Comparison of ENCODE assay signal across 1 cellular context in genomic region chr11:85854557-85855340, GRCh38.
TF ChIP-seq lines count a peak whose summit lies in the region.

No MANE protein-coding gene starts in this region.

TF ChIP-seq in K562, 482 proteins besides CTCF, POLR2A, EP300 and RAD21 (continued from another document and continues in another):
- TF ChIP-seq, protein P1, sequence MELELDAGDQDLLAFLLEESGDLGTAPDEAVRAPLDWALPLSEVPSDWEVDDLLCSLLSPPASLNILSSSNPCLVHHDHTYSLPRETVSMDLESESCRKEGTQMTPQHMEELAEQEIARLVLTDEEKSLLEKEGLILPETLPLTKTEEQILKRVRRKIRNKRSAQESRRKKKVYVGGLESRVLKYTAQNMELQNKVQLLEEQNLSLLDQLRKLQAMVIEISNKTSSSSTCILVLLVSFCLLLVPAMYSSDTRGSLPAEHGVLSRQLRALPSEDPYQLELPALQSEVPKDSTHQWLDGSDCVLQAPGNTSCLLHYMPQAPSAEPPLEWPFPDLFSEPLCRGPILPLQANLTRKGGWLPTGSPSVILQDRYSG (tag; conservative IDR thresholded peaks at IDR 0.05; ENCODE audit: low read depth), result no peak
- TF ChIP-seq ZNF280A (IDR thresholded peaks at IDR 0.05; ENCODE audit: low read depth, partially characterized antibody) (no peak), HMGN3 (IDR thresholded peaks at IDR 0.05; ENCODE audit: borderline replicate concordance, extremely low read depth, insufficient read length, low read depth, low read length) (no peak), HDAC1 (IDR thresholded peaks at IDR 0.05) (peak in 1 of 2 experiments; percentile 77; a peak in 2 of 4 replicates), ZBED1 (IDR thresholded peaks at IDR 0.05) (peak; percentile 55; the same call in 1 of the 2 replicates), PHF21A (IDR thresholded peaks at IDR 0.05; ENCODE audit: borderline replicate concordance, low read depth) (no peak), RFX7 (CRISPR knock-in tag; IDR thresholded peaks at IDR 0.05) (no peak), BACH1 (tag; IDR thresholded peaks at IDR 0.05) (no peak), NCOA1 (IDR thresholded peaks at IDR 0.05; ENCODE audit: low read depth) (no peak), RNF2 (IDR thresholded peaks at IDR 0.05) (peak; percentile 80), ETV6 (IDR thresholded peaks at IDR 0.05; ENCODE audit: borderline replicate concordance in 1 of 2, low read depth in 2 of 2, low read length in 1 of 2) (no peak), ETV6 (CRISPR knock-in tag; IDR thresholded peaks at IDR 0.05; ENCODE audit: borderline replicate concordance) (no peak), TRIM28 (IDR thresholded peaks at IDR 0.05) (peak; percentile 63; the same call in 1 of the 2 replicates), ZNF431 (CRISPR knock-in tag; IDR thresholded peaks at IDR 0.05) (peak; percentile 45; the same call in 1 of the 2 replicates), SAP30 (IDR thresholded peaks at IDR 0.05; ENCODE audit: borderline replicate concordance, insufficient read depth, low read depth, low read length, poor library complexity, severe bottlenecking) (peak; percentile 56), POLR3G (IDR thresholded peaks at IDR 0.05; ENCODE audit: extremely low read depth, insufficient read length, insufficient replicate concordance) (no peak), NR1H2 (CRISPR knock-in tag; IDR thresholded peaks at IDR 0.05) (peak; percentile 80; the same call in 1 of the 2 replicates), HMBOX1 (IDR thresholded peaks at IDR 0.05) (no peak), DNMT1 (IDR thresholded peaks at IDR 0.05) (no peak), KDM4B (IDR thresholded peaks at IDR 0.05; ENCODE audit: borderline replicate concordance in 2 of 2, low read depth in 1 of 2) (peak in 1 of 2 experiments; percentile 26; a peak in 1 of 4 replicates), TCF3 (CRISPR knock-in tag; IDR thresholded peaks at IDR 0.05) (peak; percentile 27; the same call in 1 of the 2 replicates), FOXA3 (CRISPR knock-in tag; conservative IDR thresholded peaks at IDR 0.05 in 1 of 2, IDR thresholded peaks at IDR 0.05 in 1 of 2) (peak in 1 of 2 experiments; percentile 48; a peak in 1 of 4 replicates), TAF7 (tag; IDR thresholded peaks at IDR 0.05) (no peak), RBM25 (IDR thresholded peaks at IDR 0.05; ENCODE audit: low read depth, low read length, severe bottlenecking) (peak; percentile 44), GTF3C2 (IDR thresholded peaks at IDR 0.05; ENCODE audit: borderline replicate concordance, extremely low read depth, insufficient read length) (no peak), KHSRP (IDR thresholded peaks at IDR 0.05) (no peak), ZNF589 (CRISPR knock-in tag; IDR thresholded peaks at IDR 0.05; ENCODE audit: low read depth) (0 out of 2 replicates have a peak, but pooled peaks have one; percentile 21), ZNF408 (CRISPR knock-in tag; IDR thresholded peaks at IDR 0.05; ENCODE audit: low read depth) (no peak), ZFPM2 (CRISPR knock-in tag; IDR thresholded peaks at IDR 0.05) (no peak), ZBTB7A (IDR thresholded peaks at IDR 0.05; ENCODE audit: borderline replicate concordance, control insufficient read depth, low read depth, low read length) (peak; percentile 27; the same call in 1 of the 2 replicates), PRPF4 (IDR thresholded peaks at IDR 0.05; ENCODE audit: insufficient read depth, low read depth, low read length, poor library complexity, severe bottlenecking) (no peak), RFX5 (IDR thresholded peaks at IDR 0.05; ENCODE audit: low read depth, low read length) (no peak), CBX8 (IDR thresholded peaks at IDR 0.05; ENCODE audit: borderline replicate concordance, extremely low read depth, low read depth, low read length, poor library complexity, severe bottlenecking) (no peak), DACH1 (IDR thresholded peaks at IDR 0.05; ENCODE audit: partially characterized antibody) (peak; percentile 88), ZNF76 (CRISPR knock-in tag; IDR thresholded peaks at IDR 0.05; ENCODE audit: borderline replicate concordance) (no peak), FOXK2 (conservative IDR thresholded peaks at IDR 0.05 in 1 of 2, IDR thresholded peaks at IDR 0.05 in 1 of 2; ENCODE audit: low read depth in 2 of 2) (peak in 1 of 2 experiments; percentile 16; a peak in 1 of 4 replicates), ZNF23 (CRISPR knock-in tag; IDR thresholded peaks at IDR 0.05) (no peak), CREBBP (IDR thresholded peaks at IDR 0.05; ENCODE audit: low read depth, low read length) (no peak), ZNF707 (CRISPR knock-in tag; conservative IDR thresholded peaks at IDR 0.05) (no peak), BCLAF1 (IDR thresholded peaks at IDR 0.05; ENCODE audit: borderline replicate concordance in 1 of 2, control insufficient read depth in 1 of 2, low read depth in 2 of 2, low read length in 1 of 2) (no peak), E2F6 (IDR thresholded peaks at IDR 0.05; ENCODE audit: borderline replicate concordance in 1 of 2, extremely low read depth in 1 of 2, insufficient read depth in 1 of 2, insufficient read length in 1 of 2, low read depth in 1 of 2, low read length in 1 of 2, poor library complexity in 1 of 2, severe bottlenecking in 1 of 2) (peak; percentile 98 to 99), NFATC3 (IDR thresholded peaks at IDR 0.05) (no peak), RBBP5 (IDR thresholded peaks at IDR 0.05; ENCODE audit: borderline replicate concordance, insufficient read depth, low read length, poor library complexity, severe bottlenecking) (peak; percentile 79), ZBTB17 (CRISPR knock-in tag; IDR thresholded peaks at IDR 0.05) (no peak; the same call in 1 of the 2 replicates)
- TF ChIP-seq, protein P2, sequence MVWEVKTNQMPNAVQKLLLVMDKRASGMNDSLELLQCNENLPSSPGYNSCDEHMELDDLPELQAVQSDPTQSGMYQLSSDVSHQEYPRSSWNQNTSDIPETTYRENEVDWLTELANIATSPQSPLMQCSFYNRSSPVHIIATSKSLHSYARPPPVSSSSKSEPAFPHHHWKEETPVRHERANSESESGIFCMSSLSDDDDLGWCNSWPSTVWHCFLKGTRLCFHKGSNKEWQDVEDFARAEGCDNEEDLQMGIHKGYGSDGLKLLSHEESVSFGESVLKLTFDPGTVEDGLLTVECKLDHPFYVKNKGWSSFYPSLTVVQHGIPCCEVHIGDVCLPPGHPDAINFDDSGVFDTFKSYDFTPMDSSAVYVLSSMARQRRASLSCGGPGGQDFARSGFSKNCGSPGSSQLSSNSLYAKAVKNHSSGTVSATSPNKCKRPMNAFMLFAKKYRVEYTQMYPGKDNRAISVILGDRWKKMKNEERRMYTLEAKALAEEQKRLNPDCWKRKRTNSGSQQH (CRISPR knock-in tag; IDR thresholded peaks at IDR 0.05), result no peak
- TF ChIP-seq, protein P3, sequence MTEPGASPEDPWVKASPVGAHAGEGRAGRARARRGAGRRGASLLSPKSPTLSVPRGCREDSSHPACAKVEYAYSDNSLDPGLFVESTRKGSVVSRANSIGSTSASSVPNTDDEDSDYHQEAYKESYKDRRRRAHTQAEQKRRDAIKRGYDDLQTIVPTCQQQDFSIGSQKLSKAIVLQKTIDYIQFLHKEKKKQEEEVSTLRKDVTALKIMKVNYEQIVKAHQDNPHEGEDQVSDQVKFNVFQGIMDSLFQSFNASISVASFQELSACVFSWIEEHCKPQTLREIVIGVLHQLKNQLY (CRISPR knock-in tag; conservative IDR thresholded peaks at IDR 0.05), result no peak
- TF ChIP-seq, protein P4, sequence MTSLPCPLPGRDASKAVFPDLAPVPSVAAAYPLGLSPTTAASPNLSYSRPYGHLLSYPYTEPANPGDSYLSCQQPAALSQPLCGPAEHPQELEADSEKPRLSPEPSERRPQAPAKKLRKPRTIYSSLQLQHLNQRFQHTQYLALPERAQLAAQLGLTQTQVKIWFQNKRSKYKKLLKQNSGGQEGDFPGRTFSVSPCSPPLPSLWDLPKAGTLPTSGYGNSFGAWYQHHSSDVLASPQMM (CRISPR knock-in tag; IDR thresholded peaks at IDR 0.05), result no peak
- TF ChIP-seq, protein P5, sequence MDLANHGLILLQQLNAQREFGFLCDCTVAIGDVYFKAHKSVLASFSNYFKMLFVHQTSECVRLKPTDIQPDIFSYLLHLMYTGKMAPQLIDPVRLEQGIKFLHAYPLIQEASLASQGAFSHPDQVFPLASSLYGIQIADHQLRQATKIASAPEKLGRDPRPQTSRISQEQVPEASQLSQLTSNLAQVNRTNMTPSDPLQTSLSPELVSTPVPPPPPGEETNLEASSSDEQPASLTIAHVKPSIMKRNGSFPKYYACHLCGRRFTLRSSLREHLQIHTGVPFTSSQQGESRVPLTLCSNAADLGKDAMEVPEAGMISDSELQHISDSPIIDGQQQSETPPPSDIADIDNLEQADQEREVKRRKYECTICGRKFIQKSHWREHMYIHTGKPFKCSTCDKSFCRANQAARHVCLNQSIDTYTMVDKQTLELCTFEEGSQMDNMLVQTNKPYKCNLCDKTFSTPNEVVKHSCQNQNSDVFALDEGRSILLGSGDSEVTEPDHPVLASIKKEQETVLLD (IDR thresholded peaks at IDR 0.05), result peak; percentile 55; the same call in 1 of the 2 replicates
- TF ChIP-seq, protein P6, sequence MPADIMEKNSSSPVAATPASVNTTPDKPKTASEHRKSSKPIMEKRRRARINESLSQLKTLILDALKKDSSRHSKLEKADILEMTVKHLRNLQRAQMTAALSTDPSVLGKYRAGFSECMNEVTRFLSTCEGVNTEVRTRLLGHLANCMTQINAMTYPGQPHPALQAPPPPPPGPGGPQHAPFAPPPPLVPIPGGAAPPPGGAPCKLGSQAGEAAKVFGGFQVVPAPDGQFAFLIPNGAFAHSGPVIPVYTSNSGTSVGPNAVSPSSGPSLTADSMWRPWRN (IDR thresholded peaks at IDR 0.05; ENCODE audit: low read depth), result 0 out of 2 replicates have a peak, but pooled peaks have one; percentile 18
